In genomic region chr20:38445901-38446425, GRCh38 we compare ENCODE assay signal across 8 cellular contexts. TPM values are rescaled to one million over a fixed set of nuclear protein-coding genes. Genes with fewer than 3 reads are reported as not detected.
DNase-seq lines count a peak whose midpoint lies in the region; ATAC-seq and TF ChIP-seq lines count a peak whose summit lies in the region.

No MANE protein-coding gene starts in this region.

- no peaks in the 10 kb centered on the region for H3K36me3 ChIP-seq in PC-3 (ENCODE audit: low read depth, low read length)
- H3K36me3 ChIP-seq in parathyroid adenoma (ENCODE audit: control insufficient read depth, insufficient read depth, low read length): no peaks in the 10 kb centered on the region

- peak overlapping the region; percentile 91 for H3K4me3 ChIP-seq in PC-3 (ENCODE audit: low read length)
- H3K4me3 ChIP-seq in parathyroid adenoma (ENCODE audit: low read depth, low read length): peak overlapping the region; percentile 83

- H3F3A ChIP-seq in PC-3 (ENCODE audit: low read length, unreplicated experiment): no peaks in the 10 kb centered on the region

- no peaks in the 10 kb centered on the region for H3K9me3 Mint-ChIP-seq in Calu3 (ENCODE audit: low read depth, unreplicated experiment)
- peaks cover 0 to 2% of the 10 kb centered on the region in 2 donors for H3K9me3 Mint-ChIP-seq in effector memory CD8-positive, alpha-beta T cell

- H3K27me3 ChIP-seq in PC-3 (ENCODE audit: low read length) (no peaks in the 10 kb centered on the region), parathyroid adenoma (ENCODE audit: control insufficient read depth, insufficient read depth, low read length) (no peaks in the 10 kb centered on the region)

- H2AFZ ChIP-seq in PC-3 (ENCODE audit: low read length) (peak overlapping the region; percentile 85), parathyroid adenoma (peak overlapping the region; percentile 97)

- BruUV-seq in Calu3 (replicated peaks; lab: Mats Ljungman, UMichigan) (no TSS peak), PC-3 (replicated peaks; lab: Mats Ljungman, UMichigan) (no TSS peak)

- H3K79me2 ChIP-seq in PC-3 (ENCODE audit: low read length): peaks cover 15% of the 10 kb centered on the region
- H3K79me2 ChIP-seq in parathyroid adenoma: no peaks in the 10 kb centered on the region

- DNase-seq in Calu3 (no peak), PC-3 (no peak), caudate nucleus (lab: John Stamatoyannopoulos, UW) (no peak)
- DNase-seq in effector memory CD8-positive, alpha-beta T cell: no peak

- H3K4me1 ChIP-seq in PC-3 (ENCODE audit: insufficient read depth, low read length) (peaks cover 31% of the 10 kb centered on the region), parathyroid adenoma (peaks cover 5% of the 10 kb centered on the region)

- ATAC-seq in PC-3: no peak
- ATAC-seq in effector memory CD8-positive, alpha-beta T cell (replicated peaks): no peak
- no peak for ATAC-seq in HG02642 (IDR thresholded peaks at IDR 0.05; ENCODE audit: poor library complexity, unreplicated experiment)
- no peak for ATAC-seq in HG03139 (IDR thresholded peaks at IDR 0.05; ENCODE audit: unreplicated experiment)
- no peak for ATAC-seq in GM21737 (IDR thresholded peaks at IDR 0.05; ENCODE audit: unreplicated experiment)

- H3K36me3 Mint-ChIP-seq in Calu3 (ENCODE audit: insufficient read depth, unreplicated experiment): peaks cover 30% of the 10 kb centered on the region
- peaks cover 13% of the 10 kb centered on the region for H3K36me3 Mint-ChIP-seq in effector memory CD8-positive, alpha-beta T cell (ENCODE audit: insufficient read depth)

- H3K4me2 ChIP-seq in PC-3 (ENCODE audit: low read length) (peak overlapping the region; percentile 98), parathyroid adenoma (ENCODE audit: low read length) (peak overlapping the region; percentile 89)

- H3K27ac Mint-ChIP-seq in Calu3 (ENCODE audit: unreplicated experiment): peak overlapping the region; percentile 75
- H3K27ac Mint-ChIP-seq in effector memory CD8-positive, alpha-beta T cell: peak overlapping the region; percentile 89 to 95

- H3K27me3 Mint-ChIP-seq in Calu3 (ENCODE audit: unreplicated experiment): peaks cover 29% of the 10 kb centered on the region
- peaks cover 14 to 18% of the 10 kb centered on the region in 2 donors for H3K27me3 Mint-ChIP-seq in effector memory CD8-positive, alpha-beta T cell

- intact Hi-C loops in Calu3 (cut with micrococcal nuclease; ENCODE audit: unreplicated experiment) (loop anchor here (1.0 kb wide), 2 partner anchors 11 to 26 kb away; partner anchors contain the start of genes RALGAPB and SNHG17), PC-3 (cut with micrococcal nuclease) (loop anchor here (1.0 kb wide), 1 partner anchor 11 kb away; the partner anchor contains the start of gene SNHG17)

- H3K4me1 Mint-ChIP-seq in Calu3 (ENCODE audit: low read depth, unreplicated experiment): peaks cover 23% of the 10 kb centered on the region
- H3K4me1 Mint-ChIP-seq in effector memory CD8-positive, alpha-beta T cell (ENCODE audit: low read depth in 2 of 2): peaks cover 18% of the 10 kb centered on the region in 2 donors

- no peak for TF ChIP-seq CTCF in Calu3 (IDR thresholded peaks at IDR 0.05; ENCODE audit: unreplicated experiment)
- TF ChIP-seq CTCF in PC-3 (conservative IDR thresholded peaks at IDR 0.05; ENCODE audit: low read depth, low read length): no peak
- TF ChIP-seq CTCF in parathyroid adenoma (IDR thresholded peaks at IDR 0.05): no peak

- CTCF ChIA-PET in Calu3 (lab: Charles Lee): interaction anchor here (0.7 to 3.6 kb wide), 7 partner anchors 8 to 37 kb away, joined by 3 to 48 read pairs (median 4); partner anchors contain the start of genes RALGAPB and SNHG17
- CTCF ChIA-PET in PC-3 (lab: Charles Lee): interaction anchor here (1.0 to 1.1 kb wide), 3 partner anchors 11 to 26 kb away, joined by 3 to 7 read pairs (median 5); partner anchors contain the start of genes RALGAPB and SNHG17

- H3K27ac ChIP-seq in PC-3 (ENCODE audit: low read length) (no peak overlapping the region), parathyroid adenoma (no peak overlapping the region), caudate nucleus (ENCODE audit: low read depth, low read length) (no peak overlapping the region)

- peak overlapping the region; percentile 78 for H3K4me3 Mint-ChIP-seq in Calu3 (ENCODE audit: low read depth, unreplicated experiment)
- peak overlapping the region; percentile 83 to 85 for H3K4me3 Mint-ChIP-seq in effector memory CD8-positive, alpha-beta T cell

- no peaks in the 10 kb centered on the region for H3K9me2 ChIP-seq in PC-3 (replicated peaks; ENCODE audit: low read length)

- H4K20me1 ChIP-seq in PC-3 (ENCODE audit: low read length): no peaks in the 10 kb centered on the region

- POLR2A ChIA-PET in PC-3 (lab: Charles Lee; ENCODE audit: unreplicated experiment): interaction anchor here (0.7 kb wide), 2 partner anchors 11 to 569 kb away, joined by 5 to 7 read pairs; partner anchors contain the start of gene SNHG17

- H3K9me3 ChIP-seq in PC-3 (ENCODE audit: low read length): no peaks in the 10 kb centered on the region
- H3K9me3 ChIP-seq in parathyroid adenoma (ENCODE audit: control insufficient read depth, low read length): no peaks in the 10 kb centered on the region

- H3K9ac ChIP-seq in PC-3 (ENCODE audit: low read length) (no peak overlapping the region), parathyroid adenoma (no peak overlapping the region)

RNA-seq across cellular contexts. Expression of gene SNHG17, which starts 10.8 kb away (rescaled TPM):
- 111 and 114 TPM in 2 replicates for total RNA-seq in Calu3 (2022)
- total RNA-seq in PC-3 (2014; rRNA removed): 52.0 and 62.0 TPM in 2 replicates

RNA-seq across cellular contexts. Expression of gene RALGAPB, which starts 26.7 kb away (rescaled TPM):
- total RNA-seq in Calu3 (2022) (59.8 and 62.5 TPM in 2 replicates), PC-3 (2014; rRNA removed) (28.0 and 30.4 TPM in 2 replicates)
